In the genomic region with DNA sequence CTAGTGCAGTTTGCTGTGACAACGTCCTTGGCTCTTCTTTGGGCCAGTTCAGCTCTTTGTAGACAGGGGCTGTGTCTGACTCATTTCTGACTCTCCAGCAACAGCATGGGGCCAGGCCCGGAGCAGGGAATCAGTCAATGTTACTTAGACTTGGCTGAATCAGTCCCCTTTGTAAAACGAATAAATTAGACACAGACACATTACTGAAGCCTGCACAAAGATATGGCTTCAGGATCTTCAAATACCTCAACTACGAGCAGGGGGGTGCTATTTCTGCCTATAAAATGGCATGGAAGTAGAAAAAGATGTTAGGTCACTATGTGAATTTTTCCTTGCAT, we compare ENCODE assay signal across 12 cellular contexts.
DNase-seq lines count a peak whose midpoint lies in the region; ATAC-seq, FAIRE-seq and TF ChIP-seq lines count a peak whose summit lies in the region.
"Had no signal": no experiment of that assay in that cellular context is flagged by ENCODE, and none has a peak within 500 bp of the region (broad histone marks: within the 10 kb centered on the region; RNA-seq: fewer than 3 reads in every experiment).

No MANE protein-coding gene starts in this region.

- H4K8ac ChIP-seq in H1 (ENCODE audit: extremely low read depth, insufficient read depth, low read length) = no peak overlapping the region

- H3K79me2 ChIP-seq in H1 (ENCODE audit: control insufficient read depth in 1 of 2, insufficient read depth in 2 of 2, low read length in 2 of 2) = no peaks in the 10 kb centered on the region
- no peaks in the 10 kb centered on the region for H3K79me2 ChIP-seq in osteoblast (ENCODE audit: insufficient read depth, low read length)

- no peaks in the 10 kb centered on the region for H3K9me3 ChIP-seq in H1 (ENCODE audit: insufficient read depth in 2 of 2, low read depth in 1 of 2, low read length in 1 of 2)
- no peaks in the 10 kb centered on the region for H3K9me3 ChIP-seq in osteoblast (ENCODE audit: low read depth, low read length)

- H2BK12ac ChIP-seq in H1 (ENCODE audit: low read depth, low read length) = 0 out of 2 replicates have a peak overlapping the region, but pooled peaks have one; percentile 28

- no peak for TF ChIP-seq RAD21 in H1 (IDR thresholded peaks at IDR 0.05 in 1 of 2, conservative IDR thresholded peaks at IDR 0.05 in 1 of 2; ENCODE audit: low read depth in 2 of 2, low read length in 2 of 2)

- H2BK20ac ChIP-seq in H1 (ENCODE audit: low read length) = no peak overlapping the region

- H2BK5ac ChIP-seq in H1 (ENCODE audit: low read depth, low read length) = no peak overlapping the region

- POLR2A ChIA-PET in H1 (lab: Charles Lee; ENCODE audit: partially characterized antibody) = no interaction called here

- TF ChIP-seq CTCF in H1 (IDR thresholded peaks at IDR 0.05; ENCODE audit: control extremely low read depth in 1 of 3, insufficient read depth in 1 of 3, low read depth in 1 of 3, low read length in 3 of 3) = no peak
- TF ChIP-seq CTCF in osteoblast (IDR thresholded peaks at IDR 0.05; ENCODE audit: extremely low read depth, low read depth, low read length) = no peak
- TF ChIP-seq CTCF in mesothelial cell of epicardium (IDR thresholded peaks at IDR 0.05; ENCODE audit: unreplicated experiment) = no peak

- no peak overlapping the region for H2AFZ ChIP-seq in H1 (ENCODE audit: low read length)
- no peak overlapping the region for H2AFZ ChIP-seq in osteoblast (ENCODE audit: low read length)

- H3K4me3 Mint-ChIP-seq in mesothelial cell of epicardium = no peak overlapping the region

- H3K27me3 Mint-ChIP-seq in mesothelial cell of epicardium (ENCODE audit: low read depth) = peaks cover 10% of the 10 kb centered on the region

- TF ChIP-seq POLR2A in H1 (IDR thresholded peaks at IDR 0.05; ENCODE audit: control extremely low read depth in 1 of 2, low read depth in 2 of 2, low read length in 2 of 2) = no peak

- H3K4me3 ChIP-seq in H1 (ENCODE audit: extremely low read depth in 1 of 4, insufficient read depth in 2 of 4, low read depth in 3 of 4, low read length in 4 of 4) = no peak overlapping the region
- no peak overlapping the region for H3K4me3 ChIP-seq in osteoblast (ENCODE audit: insufficient read depth, low read length)

- no peak overlapping the region for H2BK120ac ChIP-seq in H1 (replicated peaks; ENCODE audit: low read depth, low read length)

- no peak overlapping the region for H4K91ac ChIP-seq in H1 (replicated peaks; ENCODE audit: insufficient read length, low read length)

- H3K9ac ChIP-seq in H1 (replicated peaks in 1 of 4; ENCODE audit: extremely low read depth in 1 of 4, low read depth in 3 of 4, low read length in 3 of 4) = no peak overlapping the region

- H3K4me1 Mint-ChIP-seq in mesothelial cell of epicardium = peaks cover 14% of the 10 kb centered on the region

- H3K9me3 Mint-ChIP-seq in mesothelial cell of epicardium = no peaks in the 10 kb centered on the region

- no peaks in the 10 kb centered on the region for H3K23me2 ChIP-seq in H1 (ENCODE audit: low read depth, low read length)

- H3K56ac ChIP-seq in H1 (replicated peaks; ENCODE audit: insufficient read length, low read depth, low read length) = no peak overlapping the region

- H3K36me3 ChIP-seq in H1 (ENCODE audit: control insufficient read depth in 2 of 4, insufficient read depth in 4 of 4, low read length in 3 of 4) (no peaks in the 10 kb centered on the region), osteoblast (ENCODE audit: insufficient read depth, low read length) (no peaks in the 10 kb centered on the region)

- H3K14ac ChIP-seq in H1 (ENCODE audit: insufficient read length) = no peak overlapping the region

- H2AK5ac ChIP-seq in H1 (ENCODE audit: low read depth, low read length) = no peak overlapping the region

- H3K27ac Mint-ChIP-seq in mesothelial cell of epicardium = no peak overlapping the region

- H4K5ac ChIP-seq in H1 (ENCODE audit: insufficient read length, low read depth, low read length) = no peak overlapping the region

- H3K18ac ChIP-seq in H1 (ENCODE audit: extremely low read depth, low read length) = no peak overlapping the region

- H3K4me2 ChIP-seq in H1 (ENCODE audit: insufficient read depth in 1 of 2, low read depth in 2 of 2, low read length in 2 of 2) (no peak overlapping the region), osteoblast (ENCODE audit: insufficient read depth, low read length) (peak overlapping the region; percentile 57)

- DNase-seq in EH (ENCODE audit: low read depth) (peak; percentile 95), NCI-H226 (peak; percentile 37), H1 (ENCODE audit: low read depth in 1 of 2, low spot score in 2 of 2) (no peak), osteoblast (ENCODE audit: insufficient read length, low spot score, missing footprints) (peak; percentile 68), mesothelial cell of epicardium (ENCODE audit: low spot score in 2 of 2, unreplicated experiment in 2 of 2) (no peak)
- DNase-seq: activated T-cell treated with anti-CD3 and anti-CD28 coated beads for 4 hours, DMS153, NCI-H2029 had no signal

- H3K36me3 Mint-ChIP-seq in mesothelial cell of epicardium = no peaks in the 10 kb centered on the region

- H4K20me1 ChIP-seq in H1 (replicated peaks in 1 of 2; ENCODE audit: control insufficient read depth in 1 of 2, insufficient read depth in 2 of 2, low read length in 2 of 2) = no peaks in the 10 kb centered on the region
- H4K20me1 ChIP-seq in osteoblast (ENCODE audit: insufficient read depth, low read length) = no peaks in the 10 kb centered on the region

- H3K27ac ChIP-seq in H1 (ENCODE audit: low read depth, low read length) (no peak overlapping the region), osteoblast (ENCODE audit: low read depth, low read length) (peak overlapping the region; percentile 82)

- no peak overlapping the region for H3K4ac ChIP-seq in H1 (replicated peaks; ENCODE audit: insufficient read length, low read depth, low read length)

- no peaks in the 10 kb centered on the region; a peak in 1 of 7 replicates for H3K27me3 ChIP-seq in H1 (replicated peaks in 1 of 4; ENCODE audit: control insufficient read depth in 3 of 4, extremely low read depth in 1 of 4, insufficient read depth in 3 of 4, low read length in 3 of 4)
- H3K27me3 ChIP-seq in osteoblast (ENCODE audit: insufficient read depth, low read length) = no peaks in the 10 kb centered on the region

- 83% methylated on average over 4 of the region's 4 CpGs; no CpG with 5 or more reads in 1 of the 2 experiments for WGBS in H1 (ENCODE audit: extremely low coverage in 1 of 2, insufficient coverage in 1 of 2, insufficient read length in 1 of 2, insufficient replicate concordance in 2 of 2, low coverage in 1 of 2, low lambda C conversion rate in 2 of 2, missing lambda C conversion rate in 1 of 2), 2 experiments

- H2BK15ac ChIP-seq in H1 (ENCODE audit: low read length) = peak overlapping the region; percentile 25; the same call in 1 of the 2 replicates

- H3K23ac ChIP-seq in H1 (ENCODE audit: insufficient read length) = no peak overlapping the region

- TF ChIP-seq EP300 in H1 (IDR thresholded peaks at IDR 0.05; ENCODE audit: borderline replicate concordance in 1 of 2, low read depth in 2 of 2, low read length in 2 of 2) = no peak

- no peaks in the 10 kb centered on the region for H3K79me1 ChIP-seq in H1 (ENCODE audit: low read depth, low read length)

- H3K4me1 ChIP-seq in H1 (replicated peaks in 1 of 4; ENCODE audit: control insufficient read depth in 3 of 4, insufficient read depth in 4 of 4, low read length in 3 of 4) = peaks cover 5 to 19% (median 15%) of the 10 kb centered on the region in 4 experiments; a peak in 5 of 7 replicates
- peaks cover 55% of the 10 kb centered on the region for H3K4me1 ChIP-seq in osteoblast (ENCODE audit: insufficient read depth, low read length)

- CTCF ChIA-PET in H1 (lab: Charles Lee; ENCODE audit: partially characterized antibody) = interaction anchor here (0.9 to 2.2 kb wide), 3 partner anchors 13 to 201 kb away, joined by 4 to 10 read pairs (median 6); no protein-coding TSS in a partner anchor

- no peak for ATAC-seq in HG02840 (IDR thresholded peaks at IDR 0.05; ENCODE audit: low FRiP score, unreplicated experiment)
- no peak for ATAC-seq in HG03039 (IDR thresholded peaks at IDR 0.05; ENCODE audit: unreplicated experiment)
- ATAC-seq in HG02852 (IDR thresholded peaks at IDR 0.05; ENCODE audit: unreplicated experiment) = no peak

- no peak for FAIRE-seq in H1 (lab: Jason Lieb, UNC)
- FAIRE-seq: colon had no signal

TF ChIP-seq in H1, 55 proteins besides CTCF, POLR2A, EP300 and RAD21:
- no peak for TF ChIP-seq EZH2 (IDR thresholded peaks at IDR 0.05; ENCODE audit: low read depth, low read length, severe bottlenecking)
- no peak for TF ChIP-seq JUND (IDR thresholded peaks at IDR 0.05; ENCODE audit: low read length)
- no peak for TF ChIP-seq RFX5 (IDR thresholded peaks at IDR 0.05; ENCODE audit: borderline replicate concordance, low read depth, low read length)
- no peak for TF ChIP-seq CTBP2 (IDR thresholded peaks at IDR 0.05; ENCODE audit: borderline replicate concordance, insufficient read depth, insufficient read length, low read length)
- TF ChIP-seq BCL11A (IDR thresholded peaks at IDR 0.05; ENCODE audit: low read depth in 2 of 2, low read length in 2 of 2) = no peak
- TF ChIP-seq EGR1 (IDR thresholded peaks at IDR 0.05; ENCODE audit: borderline replicate concordance, low read depth, low read length) = no peak
- TF ChIP-seq TBP (IDR thresholded peaks at IDR 0.05; ENCODE audit: low read depth, low read length) = no peak
- no peak for TF ChIP-seq CBX5 (IDR thresholded peaks at IDR 0.05; ENCODE audit: low read depth, low read length)
- TF ChIP-seq NRF1 (IDR thresholded peaks at IDR 0.05; ENCODE audit: low read depth, low read length) = no peak
- TF ChIP-seq CHD1 (IDR thresholded peaks at IDR 0.05; ENCODE audit: low read depth, low read length) = no peak
- no peak for TF ChIP-seq CBX8 (IDR thresholded peaks at IDR 0.05; ENCODE audit: borderline replicate concordance, low read depth, low read length)
- TF ChIP-seq GABPA (IDR thresholded peaks at IDR 0.05; ENCODE audit: borderline replicate concordance, insufficient read depth, low read length) = no peak
- TF ChIP-seq BACH1 (IDR thresholded peaks at IDR 0.05; ENCODE audit: low read length) = no peak
- no peak for TF ChIP-seq NANOG (IDR thresholded peaks at IDR 0.05; ENCODE audit: insufficient read depth, low read depth, low read length, poor library complexity, severe bottlenecking)
- no peak for TF ChIP-seq TEAD4 (IDR thresholded peaks at IDR 0.05; ENCODE audit: low read depth, low read length)
TF ChIP-seq in H1: peak in this region for 0.

Comparison
In these comparisons a context has a peak if more than half of its experiments do, and no peak if none do; other contexts are left out.
1. DNase-seq: peak in EH (single experiment), NCI-H226 (single experiment) and osteoblast (single experiment); none in H1 (0 of 2) and mesothelial cell of epicardium (0 of 2).